ENCODE assay signal across 9 cellular contexts in the genomic region with DNA sequence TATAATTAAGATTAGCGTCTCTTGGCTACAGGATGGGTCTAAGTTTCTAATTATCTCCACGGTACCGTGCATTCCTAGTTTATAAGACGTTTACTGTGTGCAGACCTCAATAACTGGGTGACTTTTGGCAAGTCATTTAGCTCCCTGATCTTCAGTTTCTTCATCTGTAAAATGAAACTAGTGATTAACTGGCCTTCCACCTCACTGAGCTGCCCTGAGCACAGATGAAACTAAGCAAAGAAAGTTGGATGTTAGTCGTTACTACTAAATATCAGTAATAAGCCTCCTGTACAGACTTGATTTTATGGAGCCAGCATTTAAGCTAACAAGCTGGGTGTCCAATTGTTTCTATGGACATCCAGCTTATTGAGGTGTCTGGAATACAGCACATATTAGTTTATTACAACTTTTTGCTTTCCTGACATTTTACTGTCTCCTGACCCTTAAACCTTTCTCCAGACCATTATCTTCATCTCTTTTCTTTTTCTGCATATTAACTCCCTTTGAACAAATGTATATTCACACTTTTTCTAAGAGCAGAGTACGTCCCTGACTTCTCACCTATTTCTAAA. TPM values are rescaled to one million over a fixed set of nuclear protein-coding genes. Genes with fewer than 3 reads are reported as not detected.
DNase-seq lines count a peak whose midpoint lies in the region; ATAC-seq and TF ChIP-seq lines count a peak whose summit lies in the region.
"Had no signal": no experiment of that assay in that cellular context is flagged by ENCODE, and none has a peak within 500 bp of the region (broad histone marks: within the 10 kb centered on the region; RNA-seq: fewer than 3 reads in every experiment).

No MANE protein-coding gene starts in this region.

- POLR2A ChIA-PET in OCI-LY7 (lab: Charles Lee), result interaction anchor here (0.6 to 1.4 kb wide), 10 partner anchors 9 to 772 kb away, joined by 3 to 7 read pairs (median 4); no protein-coding TSS in a partner anchor

- H4K20me1 ChIP-seq in OCI-LY7 (ENCODE audit: insufficient read depth, low read length) (no peaks in the 10 kb centered on the region), GM23248 (ENCODE audit: insufficient read depth) (no peaks in the 10 kb centered on the region)

- BruUV-seq in OCI-LY7 (replicated peaks; lab: Mats Ljungman, UMichigan), result TSS peak; percentile 65

- H3K27ac ChIP-seq in OCI-LY7 (ENCODE audit: low read depth, low read length, poor library complexity, severe bottlenecking) (no peak overlapping the region), GM23248 (no peak overlapping the region)

- peaks cover 0 to 9% of the 10 kb centered on the region in 2 donors for H3K36me3 Mint-ChIP-seq in CD14-positive monocyte
- H3K36me3 Mint-ChIP-seq in chondrocyte (ENCODE audit: low read depth), result no peaks in the 10 kb centered on the region

- H3K4me3 Mint-ChIP-seq in CD14-positive monocyte, result peak overlapping the region; percentile 65 to 84
- no peak overlapping the region for H3K4me3 Mint-ChIP-seq in chondrocyte (ENCODE audit: unreplicated experiment)

- H3F3A ChIP-seq in GM23248 (ENCODE audit: insufficient read depth), result no peaks in the 10 kb centered on the region

- H3K9me3 Mint-ChIP-seq in CD14-positive monocyte (peaks cover 0 to 6% (median 3%) of the 10 kb centered on the region in 7 donors), chondrocyte (ENCODE audit: low read depth) (no peaks in the 10 kb centered on the region)

- intact Hi-C loops in CD14-positive monocyte (cut with micrococcal nuclease) (no loop called here), OCI-LY7 (cut with micrococcal nuclease; ENCODE audit: unreplicated experiment) (loop anchor here (2.0 to 10.0 kb wide), 2 partner anchors 50 to 290 kb away; no protein-coding TSS in a partner anchor)

- H3K4me1 ChIP-seq in OCI-LY7 (ENCODE audit: insufficient read depth, low read length, poor library complexity, severe bottlenecking) (peaks cover 46% of the 10 kb centered on the region), iPS-15b (ENCODE audit: control insufficient read depth, insufficient read depth, low read length) (no peaks in the 10 kb centered on the region), GM23248 (ENCODE audit: insufficient read depth) (no peaks in the 10 kb centered on the region)

- H3K4me1 Mint-ChIP-seq in CD14-positive monocyte (peaks cover 17% of the 10 kb centered on the region), chondrocyte (ENCODE audit: low read depth) (peaks cover 6% of the 10 kb centered on the region)

- H3K9ac ChIP-seq in iPS-15b (ENCODE audit: low read depth, low read length) (no peak overlapping the region), GM23248 (no peak overlapping the region)

- peaks cover 55% of the 10 kb centered on the region for H3K27me3 ChIP-seq in iPS-15b (ENCODE audit: control insufficient read depth, insufficient read depth, low read length)
- peaks cover 61% of the 10 kb centered on the region for H3K27me3 ChIP-seq in GM23248 (replicated peaks; ENCODE audit: insufficient read depth)

- in situ Hi-C loops in GM23248 (cut with MboI), result no loop called here

- H3K9me3 ChIP-seq in OCI-LY7 (ENCODE audit: low read length) (no peaks in the 10 kb centered on the region), iPS-15b (ENCODE audit: control insufficient read depth, insufficient read depth, low read length) (no peaks in the 10 kb centered on the region), GM23248 (ENCODE audit: low read depth) (no peaks in the 10 kb centered on the region)

- TF ChIP-seq CTCF in CD14-positive monocyte (IDR thresholded peaks at IDR 0.05) (no peak), OCI-LY7 (conservative IDR thresholded peaks at IDR 0.05; ENCODE audit: low read length) (no peak), chondrocyte (IDR thresholded peaks at IDR 0.05) (no peak)

- H2AFZ ChIP-seq in OCI-LY7 (ENCODE audit: low read length) (peak overlapping the region; percentile 82), GM23248 (no peak overlapping the region)

- H3K27ac Mint-ChIP-seq in CD14-positive monocyte, result no peak overlapping the region
- H3K27ac Mint-ChIP-seq in chondrocyte (ENCODE audit: unreplicated experiment), result no peak overlapping the region

- H3K36me3 ChIP-seq in OCI-LY7 (ENCODE audit: insufficient read depth, low read length) (no peaks in the 10 kb centered on the region), iPS-15b (ENCODE audit: control insufficient read depth, insufficient read depth, low read length) (no peaks in the 10 kb centered on the region), GM23248 (ENCODE audit: low read depth) (no peaks in the 10 kb centered on the region)

- peaks cover 35 to 40% (median 38%) of the 10 kb centered on the region in 3 donors for H3K27me3 Mint-ChIP-seq in CD14-positive monocyte (ENCODE audit: low read depth in 3 of 3)
- H3K27me3 Mint-ChIP-seq in chondrocyte (ENCODE audit: low read depth), result peaks cover 42% of the 10 kb centered on the region

- H3K79me2 ChIP-seq in OCI-LY7 (ENCODE audit: insufficient read depth, low read depth, low read length) (no peaks in the 10 kb centered on the region), GM23248 (ENCODE audit: insufficient read depth) (no peaks in the 10 kb centered on the region)

- H3K4me3 ChIP-seq in OCI-LY7 (ENCODE audit: low read depth, low read length, poor library complexity, severe bottlenecking) (peak overlapping the region; percentile 70), iPS-15b (ENCODE audit: low read depth, low read length) (peak overlapping the region; percentile 85), GM23248 (no peak overlapping the region)

- H3K9me2 ChIP-seq in OCI-LY7 (ENCODE audit: insufficient read depth, low read length), result no peaks in the 10 kb centered on the region
- H3K9me2 ChIP-seq in GM23248 (ENCODE audit: insufficient read depth), result no peaks in the 10 kb centered on the region

- peak; percentile 40 for ATAC-seq in GM18867 (IDR thresholded peaks at IDR 0.05; ENCODE audit: unreplicated experiment)
- no peak for ATAC-seq in GM18858 (IDR thresholded peaks at IDR 0.05; ENCODE audit: unreplicated experiment)

- H3K4me2 ChIP-seq in OCI-LY7 (ENCODE audit: low read length) (peak overlapping the region; percentile 74), GM23248 (ENCODE audit: unreplicated experiment) (no peak overlapping the region)

- 66 to 77% methylated on average over 6 of the region's 6 CpGs for WGBS in GM23248 (ENCODE audit: low coverage in 1 of 2, low lambda C conversion rate in 2 of 2, missing lambda C conversion rate in 2 of 2), 2 experiments

- CTCF ChIA-PET in OCI-LY7 (lab: Charles Lee; ENCODE audit: unreplicated experiment), result no interaction called here

- no peak for DNase-seq in CD14-positive monocyte (ENCODE audit: low spot score)
- DNase-seq in OCI-LY7 (ENCODE audit: low spot score), result no peak
- DNase-seq in chondrocyte (ENCODE audit: low spot score), result no peak
- no peak for DNase-seq in GM23248
- no peak for DNase-seq in H4 (ENCODE audit: low spot score)

RNA-seq across cellular contexts. Expression of a gene that starts 1.1 kb away (rescaled TPM):
- polyA plus RNA-seq in CD14-positive monocyte (under 1 TPM; 0.05 to 0.28 TPM), GM23248 (2016; fragmentation: Nextera tagmentation; extraction: Ambion mirVana) (not detected in 2 replicates)
- total RNA-seq in OCI-LY7 (2014; rRNA removed; shearing (Covaris generic)), result 3.7 and 4.4 TPM in 2 replicates
- total RNA-seq in OCI-LY7 (2022) (11.7 and 13.5 TPM in 2 replicates), chondrocyte (not detected in 3 replicates)
- not detected in 2 replicates for total RNA-seq in GM23248 (2014; rRNA removed; shearing (Covaris generic))
- 0.02 and 0.08 TPM in 2 replicates for total RNA-seq in H4 (2014; rRNA removed; shearing (Covaris generic))
- total RNA-seq: fibroblast of villous mesenchyme had no signal

RNA-seq across cellular contexts. Expression of a gene that starts 40.7 kb away (rescaled TPM):
- polyA plus RNA-seq in CD14-positive monocyte, result 10 to 100 TPM; 11.3 to 26.5 TPM
- total RNA-seq in OCI-LY7 (2014; rRNA removed; shearing (Covaris generic)), result not detected in 2 replicates
- not detected in 2 replicates for total RNA-seq in OCI-LY7 (2022)
- not detected in 3 replicates for total RNA-seq in chondrocyte
- not detected in 2 replicates for total RNA-seq in GM23248 (2014; rRNA removed; shearing (Covaris generic))
- not detected in 2 replicates for polyA plus RNA-seq in GM23248 (2016; fragmentation: Nextera tagmentation; extraction: Ambion mirVana)
- not detected in 2 replicates for total RNA-seq in H4 (2014; rRNA removed; shearing (Covaris generic))
- total RNA-seq: fibroblast of villous mesenchyme had no signal
